12 cellular contexts compared by ENCODE assay signal in genomic region chr12:69987453-69988102, GRCh38.
DNase-seq lines count a peak whose midpoint lies in the region; ATAC-seq and TF ChIP-seq lines count a peak whose summit lies in the region.
"Had no signal": no experiment of that assay in that cellular context is flagged by ENCODE, and none has a peak within 500 bp of the region (broad histone marks: within the 10 kb centered on the region; RNA-seq: fewer than 3 reads in every experiment).

No MANE protein-coding gene starts in this region.

- no peaks in the 10 kb centered on the region; the same call in 1 of the 2 replicates for H3K9me3 ChIP-seq in AG04450 (ENCODE audit: control insufficient read depth, insufficient read depth, low read length)

- H2BK15ac ChIP-seq in mesendoderm (replicated peaks; ENCODE audit: low read depth), result no peak overlapping the region

- no peaks in the 10 kb centered on the region for H3K4me1 ChIP-seq in mesendoderm (ENCODE audit: control insufficient read depth, low read depth, low read length)

- no peaks in the 10 kb centered on the region for H3K79me1 ChIP-seq in mesendoderm (ENCODE audit: low read length)

- H3K4me2 ChIP-seq in mesendoderm (ENCODE audit: low read length), result no peak overlapping the region

- no peak overlapping the region for H2BK120ac ChIP-seq in mesendoderm (ENCODE audit: low read depth, low read length)

- no peak overlapping the region for H2AK5ac ChIP-seq in mesendoderm (ENCODE audit: low read length)

- H3K4me3 ChIP-seq in AG04450 (ENCODE audit: low read depth, low read length), result peak overlapping the region; percentile 20; the same call in 1 of the 2 replicates
- no peak overlapping the region for H3K4me3 ChIP-seq in epithelial cell of esophagus (ENCODE audit: low read length)
- no peak overlapping the region for H3K4me3 ChIP-seq in mesendoderm (ENCODE audit: low read length)

- H2BK5ac ChIP-seq in mesendoderm (ENCODE audit: low read length), result no peak overlapping the region

- H4K5ac ChIP-seq in mesendoderm (ENCODE audit: low read length), result no peak overlapping the region

- H3K36me3 ChIP-seq in mesendoderm (ENCODE audit: control insufficient read depth, insufficient read depth, low read length), result no peaks in the 10 kb centered on the region

- H3K27ac ChIP-seq in AG04450 (ENCODE audit: low read depth, low read length) (peak overlapping the region; percentile 71), mesendoderm (ENCODE audit: low read depth, low read length) (no peak overlapping the region)

- no peak overlapping the region for H3K23ac ChIP-seq in mesendoderm (ENCODE audit: low read length)

- POLR2A ChIA-PET in AG04450 (lab: Yijun Ruan, JAX), result no interaction called here

- H3K9ac ChIP-seq in mesendoderm (ENCODE audit: low read length), result no peak overlapping the region

- no peaks in the 10 kb centered on the region for H3K79me2 ChIP-seq in mesendoderm (ENCODE audit: control insufficient read depth, insufficient read depth, low read length)

- no peak for TF ChIP-seq CTCF in AG04450 (IDR thresholded peaks at IDR 0.05; ENCODE audit: low read depth, low read length)
- TF ChIP-seq CTCF in epithelial cell of esophagus (IDR thresholded peaks at IDR 0.05; ENCODE audit: insufficient read depth, low read depth, low read length, missing control alignments), result no peak

- ATAC-seq in HG02642 (IDR thresholded peaks at IDR 0.05; ENCODE audit: poor library complexity, unreplicated experiment), result no peak
- ATAC-seq in GM21528 (IDR thresholded peaks at IDR 0.05; ENCODE audit: low FRiP score, unreplicated experiment), result no peak
- no peak for ATAC-seq in HG03442 (IDR thresholded peaks at IDR 0.05; ENCODE audit: unreplicated experiment)

- no peak overlapping the region for H3K18ac ChIP-seq in mesendoderm (ENCODE audit: low read length)

- no peak overlapping the region for H3K4ac ChIP-seq in mesendoderm (ENCODE audit: low read depth, low read length)

- no peak overlapping the region for H4K8ac ChIP-seq in mesendoderm (ENCODE audit: low read depth, low read length)

- CTCF ChIA-PET in AG04450 (lab: Charles Lee), result interaction anchor here (0.7 to 2.7 kb wide), 2 partner anchors 87 to 113 kb away, joined by 3 to 16 read pairs; no protein-coding TSS in a partner anchor

- H3K27me3 ChIP-seq in AG04450 (ENCODE audit: control insufficient read depth, insufficient read depth, low read length) (no peaks in the 10 kb centered on the region), mesendoderm (ENCODE audit: insufficient read depth, low read length, poor library complexity) (no peaks in the 10 kb centered on the region)

- H3K56ac ChIP-seq in mesendoderm (ENCODE audit: low read length), result no peak overlapping the region

- DNase-seq in AG04450 (ENCODE audit: low read depth, low spot score), result peak; percentile 72
- peak; percentile 17 for DNase-seq in NCI-H1048 (lab: John Stamatoyannopoulos, UW)
- DNase-seq in epithelial cell of esophagus (ENCODE audit: low read depth), result peak; percentile 97
- peak; percentile 73 for DNase-seq in mesendoderm
- no peak for DNase-seq in activated CD4-positive, alpha-beta T cell treated with anti-CD3 and anti-CD28 coated beads, Interleukin-2, amount 50 U/mL, for 1 hour
- DNase-seq: activated B cell treated with CpG ODN at 0.5 μM for 24 hours; effector CD8-positive, alpha-beta T cell; NCI-H1092 treated with DMSO at 0.1 percent for 48 hours; retina had no signal

- no CpG with 5 or more reads among the region's 2 CpGs for WGBS in mesendoderm (ENCODE audit: extremely low coverage, insufficient coverage, low lambda C conversion rate)
